33 cellular contexts compared by ENCODE assay signal in the genomic region with DNA sequence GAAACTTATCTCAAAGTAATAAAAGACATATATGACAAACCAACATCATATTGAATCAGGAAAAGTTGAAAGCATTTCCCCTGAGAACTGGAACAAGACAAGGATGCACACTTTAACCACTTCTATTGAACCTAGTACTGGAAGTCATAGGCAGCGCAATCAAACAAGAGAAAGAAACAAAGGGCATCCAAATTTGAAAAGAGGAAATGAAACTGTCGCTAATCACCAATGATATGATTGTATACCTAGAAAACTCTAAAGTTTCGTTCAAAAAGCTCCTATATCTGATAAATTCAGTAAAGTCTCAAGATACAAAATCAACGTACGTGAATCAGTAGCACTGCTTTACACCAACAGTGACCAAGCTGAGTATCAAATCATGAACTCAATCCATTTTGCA.
"Had no signal": no experiment of that assay in that cellular context is flagged by ENCODE, and none has a peak within 500 bp of the region (broad histone marks: within the 10 kb centered on the region; RNA-seq: fewer than 3 reads in every experiment).

No MANE protein-coding gene starts in this region.

- H3K4me3 Mint-ChIP-seq: activated CD4-positive, alpha-beta memory T cell treated with anti-CD3 and anti-CD28 coated beads, Interleukin-2, amount 10 ng/mL, durations not matched to agents 7 days and 5 days; activated CD4-positive, alpha-beta T cell treated with anti-CD3 and anti-CD28 coated beads, Interleukin-2, amount 10 ng/mL, durations not matched to agents 7 days and 5 days; activated naive CD4-positive, alpha-beta T cell treated with anti-CD3 and anti-CD28 coated beads, Interleukin-2, amount 10 ng/mL, durations not matched to agents 7 days and 5 days; activated naive CD8-positive, alpha-beta T cell treated with anti-CD3 and anti-CD28 coated beads, Interleukin-2, amount 10 ng/mL, durations not matched to agents 7 days and 5 days; activated T-cell treated with anti-CD3 and anti-CD28 coated beads, Interleukin-2, amount 50 U/mL, for 24 hours; activated T-cell treated with anti-CD3 and anti-CD28 coated beads, Interleukin-2, amount 50 U/mL, for 72 hours; brain; dendritic cell treated with granulocyte-macrophage colony-stimulating factor and Interleukin-4, amounts not matched to agents 40 ng/mL and 50 ng/mL, for 4 days; endodermal cell; WTC11 had no signal

- H3K27me3 ChIP-seq: ascending aorta, breast epithelium, cardiac muscle cell, dorsolateral prefrontal cortex had no signal

- H3K4me1 ChIP-seq: ascending aorta, breast epithelium had no signal

- H3K9me3 Mint-ChIP-seq: activated CD4-positive, alpha-beta T cell treated with anti-CD3 and anti-CD28 coated beads, Interleukin-2, amount 10 ng/mL, durations not matched to agents 7 days and 5 days; activated naive CD4-positive, alpha-beta T cell treated with anti-CD3 and anti-CD28 coated beads, Interleukin-2, amount 10 ng/mL, durations not matched to agents 7 days and 5 days; activated naive CD4-positive, alpha-beta T cell treated with anti-CD3 and anti-CD28 coated beads, Interleukin-2, amount 50 U/mL, for 72 hours; activated naive CD8-positive, alpha-beta T cell treated with anti-CD3 and anti-CD28 coated beads, Interleukin-2, amount 10 ng/mL, durations not matched to agents 7 days and 5 days; activated T-cell treated with anti-CD3 and anti-CD28 coated beads, Interleukin-2, amount 50 U/mL, for 24 hours had no signal

- H3K9me3 ChIP-seq: ascending aorta, breast epithelium had no signal

- H3K4me3 ChIP-seq: ascending aorta, breast epithelium, cardiac muscle cell, coronary artery, dorsolateral prefrontal cortex had no signal

- H3K27me3 Mint-ChIP-seq: activated CD4-positive, alpha-beta memory T cell treated with anti-CD3 and anti-CD28 coated beads, Interleukin-2, amount 10 ng/mL, durations not matched to agents 7 days and 5 days; activated CD4-positive, alpha-beta T cell treated with anti-CD3 and anti-CD28 coated beads, Interleukin-2, amount 10 ng/mL, durations not matched to agents 7 days and 5 days; activated naive CD4-positive, alpha-beta T cell treated with anti-CD3 and anti-CD28 coated beads, Interleukin-2, amount 10 ng/mL, durations not matched to agents 7 days and 5 days; activated naive CD8-positive, alpha-beta T cell treated with anti-CD3 and anti-CD28 coated beads, Interleukin-2, amount 10 ng/mL, durations not matched to agents 7 days and 5 days; activated T-cell treated with anti-CD3 and anti-CD28 coated beads, Interleukin-2, amount 50 U/mL, for 24 hours; brain; dendritic cell treated with granulocyte-macrophage colony-stimulating factor and Interleukin-4, amounts not matched to agents 40 ng/mL and 50 ng/mL, for 4 days had no signal

- ATAC-seq: activated naive CD4-positive, alpha-beta T cell treated with anti-CD3 and anti-CD28 coated beads, Interleukin-2, amount 50 U/mL, for 72 hours; activated T-cell treated with anti-CD3 and anti-CD28 coated beads, Interleukin-2, amount 50 U/mL, for 72 hours; esophagus mucosa; WTC11 had no signal

- H3K4me1 Mint-ChIP-seq: activated CD4-positive, alpha-beta memory T cell treated with anti-CD3 and anti-CD28 coated beads, Interleukin-2, amount 10 ng/mL, durations not matched to agents 7 days and 5 days; activated CD4-positive, alpha-beta T cell treated with anti-CD3 and anti-CD28 coated beads, Interleukin-2, amount 10 ng/mL, durations not matched to agents 7 days and 5 days; activated naive CD4-positive, alpha-beta T cell treated with anti-CD3 and anti-CD28 coated beads, Interleukin-2, amount 10 ng/mL, durations not matched to agents 7 days and 5 days; activated naive CD8-positive, alpha-beta T cell treated with anti-CD3 and anti-CD28 coated beads, Interleukin-2, amount 10 ng/mL, durations not matched to agents 7 days and 5 days had no signal

- H3K36me3 Mint-ChIP-seq: activated naive CD4-positive, alpha-beta T cell treated with anti-CD3 and anti-CD28 coated beads, Interleukin-2, amount 10 ng/mL, durations not matched to agents 7 days and 5 days; activated naive CD4-positive, alpha-beta T cell treated with anti-CD3 and anti-CD28 coated beads, Interleukin-2, amount 50 U/mL, for 72 hours; activated naive CD8-positive, alpha-beta T cell treated with anti-CD3 and anti-CD28 coated beads, Interleukin-2, amount 10 ng/mL, durations not matched to agents 7 days and 5 days; brain; WTC11 had no signal

- H3K27ac ChIP-seq: ascending aorta, breast epithelium, cardiac muscle cell, coronary artery, dorsolateral prefrontal cortex, VCaP had no signal

- H3K36me3 ChIP-seq: ascending aorta, breast epithelium, cardiac muscle cell had no signal

- H3K27ac Mint-ChIP-seq: activated CD4-positive, alpha-beta memory T cell treated with anti-CD3 and anti-CD28 coated beads, Interleukin-2, amount 10 ng/mL, durations not matched to agents 7 days and 5 days; activated CD4-positive, alpha-beta T cell treated with anti-CD3 and anti-CD28 coated beads, Interleukin-2, amount 10 ng/mL, durations not matched to agents 7 days and 5 days; activated naive CD4-positive, alpha-beta T cell treated with anti-CD3 and anti-CD28 coated beads, Interleukin-2, amount 10 ng/mL, durations not matched to agents 7 days and 5 days; activated naive CD4-positive, alpha-beta T cell treated with anti-CD3 and anti-CD28 coated beads, Interleukin-2, amount 50 U/mL, for 72 hours; activated naive CD8-positive, alpha-beta T cell treated with anti-CD3 and anti-CD28 coated beads, Interleukin-2, amount 10 ng/mL, durations not matched to agents 7 days and 5 days; activated T-cell treated with anti-CD3 and anti-CD28 coated beads, Interleukin-2, amount 50 U/mL, for 24 hours; activated T-cell treated with anti-CD3 and anti-CD28 coated beads, Interleukin-2, amount 50 U/mL, for 72 hours; brain; dendritic cell treated with granulocyte-macrophage colony-stimulating factor and Interleukin-4, amounts not matched to agents 40 ng/mL and 50 ng/mL, for 4 days; endodermal cell; WTC11 had no signal

- DNase-seq: activated CD4-positive, alpha-beta memory T cell treated with anti-CD3 and anti-CD28 coated beads, Interleukin-2, amount 10 ng/mL, durations not matched to agents 7 days and 5 days; activated CD4-positive, alpha-beta T cell treated with anti-CD3 and anti-CD28 coated beads for 1 hour; activated CD4-positive, alpha-beta T cell treated with anti-CD3 and anti-CD28 coated beads for 4 hours; activated CD4-positive, alpha-beta T cell treated with anti-CD3 and anti-CD28 coated beads, Interleukin-2, amount 10 ng/mL, durations not matched to agents 7 days and 5 days; activated CD4-positive, alpha-beta T cell treated with anti-CD3 and anti-CD28 coated beads, Interleukin-2, amount 50 U/mL, for 4 hours; activated CD8-positive, alpha-beta memory T cell treated with anti-CD3 and anti-CD28 coated beads, Interleukin-2, amount 50 U/mL, for 48 hours; activated gamma-delta T cell; activated naive CD4-positive, alpha-beta T cell; activated naive CD4-positive, alpha-beta T cell treated with anti-CD3 and anti-CD28 coated beads, Interleukin-2, amount 10 ng/mL, durations not matched to agents 7 days and 5 days; activated naive CD8-positive, alpha-beta T cell treated with anti-CD3 and anti-CD28 coated beads, Interleukin-2, amount 10 ng/mL, durations not matched to agents 7 days and 5 days; activated T-cell treated with anti-CD3 and anti-CD28 coated beads for 4 hours; activated T-cell treated with anti-CD3 and anti-CD28 coated beads, Interleukin-2, amount 50 U/mL, for 24 hours; activated T-cell treated with anti-CD3 and anti-CD28 coated beads, Interleukin-2, amount 50 U/mL, for 72 hours; central memory CD4-positive, alpha-beta T cell; cerebellar nuclear complex; dorsolateral prefrontal cortex; effector memory CD4-positive, alpha-beta T cell; endodermal cell; foreskin fibroblast; head of caudate nucleus; hippocampal formation had no signal

- FAIRE-seq: frontal cortex, TTC549 had no signal
